8 cellular contexts compared by ENCODE assay signal in genomic region chr17:7043195-7043543, GRCh38. TPM values are rescaled to one million over a fixed set of nuclear protein-coding genes. Genes with fewer than 3 reads are reported as not detected.
DNase-seq lines count a peak whose midpoint lies in the region; ATAC-seq and TF ChIP-seq lines count a peak whose summit lies in the region.

No MANE protein-coding gene starts in this region.

- H3K79me2 ChIP-seq in trophoblast cell (ENCODE audit: control insufficient read depth, insufficient read depth, low read length, poor library complexity): no peaks in the 10 kb centered on the region

- H4K91ac ChIP-seq in trophoblast cell (ENCODE audit: low read depth, low read length): no peak overlapping the region

- no peak overlapping the region for H3K9ac ChIP-seq in trophoblast cell (ENCODE audit: low read length)

- WGBS in heart left ventricle, 4 donors: 1 to 3% (median 3%) methylated on average over 16 to 25 of the region's 25 CpGs
- WGBS in trophoblast cell (ENCODE audit: extremely low coverage, insufficient coverage, insufficient read length): no CpG with 5 or more reads among the region's 25 CpGs

- H3K4ac ChIP-seq in trophoblast cell (ENCODE audit: low read depth, low read length): no peak overlapping the region

- H3K14ac ChIP-seq in trophoblast cell (ENCODE audit: low read length): no peak overlapping the region

- peaks cover 14% of the 10 kb centered on the region for H3K36me3 Mint-ChIP-seq in activated CD4-positive, alpha-beta memory T cell treated with anti-CD3 and anti-CD28 coated beads, Interleukin-2, amount 10 ng/mL, durations not matched to agents 7 days and 5 days (ENCODE audit: low read depth)

- H3K4me2 ChIP-seq in trophoblast cell (ENCODE audit: low read length): peak overlapping the region; percentile 46

- no peak overlapping the region for H2BK120ac ChIP-seq in trophoblast cell (ENCODE audit: insufficient read depth, low read length, poor library complexity)

- no peak overlapping the region for H2BK5ac ChIP-seq in trophoblast cell (ENCODE audit: low read depth, low read length, poor library complexity)

- H3K23ac ChIP-seq in trophoblast cell (ENCODE audit: low read length): peak overlapping the region; percentile 19

- peaks cover 20% of the 10 kb centered on the region for H3K27me3 Mint-ChIP-seq in activated CD4-positive, alpha-beta memory T cell treated with anti-CD3 and anti-CD28 coated beads, Interleukin-2, amount 10 ng/mL, durations not matched to agents 7 days and 5 days

- CTCF ChIA-PET in activated CD4-positive, alpha-beta memory T cell treated with anti-CD3 and anti-CD28 coated beads, Interleukin-2, amount 10 ng/mL, durations not matched to agents 7 days and 5 days (lab: Charles Lee): interaction anchor here (1.0 kb wide), 2 partner anchors 8 to 132 kb away, joined by 3 read pairs; no protein-coding TSS in a partner anchor
- CTCF ChIA-PET in HEK293T (lab: Yijun Ruan, JAX): no interaction called here

- no peak overlapping the region for H3K27ac Mint-ChIP-seq in activated CD4-positive, alpha-beta memory T cell treated with anti-CD3 and anti-CD28 coated beads, Interleukin-2, amount 10 ng/mL, durations not matched to agents 7 days and 5 days

- H2AK5ac ChIP-seq in trophoblast cell (ENCODE audit: low read length): no peak overlapping the region

- H2AFZ ChIP-seq in trophoblast cell (ENCODE audit: insufficient read depth, low read length, poor library complexity): peak overlapping the region; percentile 13

- ATAC-seq in heart left ventricle: peak in 3 of 4 donors; percentile 36 to 53 (median 46)
- ATAC-seq in HG03565 (IDR thresholded peaks at IDR 0.05; ENCODE audit: unreplicated experiment): no peak
- ATAC-seq in GM21360 (IDR thresholded peaks at IDR 0.05; ENCODE audit: unreplicated experiment): no peak

- peak overlapping the region in 11 of 12 donors; percentile 7 to 69 (median 45) for H3K27ac ChIP-seq in heart left ventricle
- H3K27ac ChIP-seq in trophoblast cell (ENCODE audit: low read depth, low read length): no peak overlapping the region

- DNase-seq in COLO668 (lab: John Stamatoyannopoulos, UW; ENCODE audit: unreplicated experiment): peak; percentile 23
- no peak for DNase-seq in activated CD4-positive, alpha-beta memory T cell treated with anti-CD3 and anti-CD28 coated beads, Interleukin-2, amount 10 ng/mL, durations not matched to agents 7 days and 5 days
- no peak for DNase-seq in heart left ventricle
- no peak for DNase-seq in trophoblast cell
- DNase-seq in stimulated activated CD4-positive, alpha-beta T cell treated with anti-CD3 and anti-CD28 coated beads, Interleukin-2, amount 100 ng/mL, for 48 hours: no peak
- DNase-seq in HEK293T (ENCODE audit: extremely low spot score): no peak

- no peak overlapping the region for H2BK12ac ChIP-seq in trophoblast cell (ENCODE audit: low read length)

- no peak overlapping the region for H4K12ac ChIP-seq in trophoblast cell (ENCODE audit: low read depth, low read length)

- no peak overlapping the region for H4K8ac ChIP-seq in trophoblast cell (ENCODE audit: low read depth, low read length)

- H3K4me3 Mint-ChIP-seq in activated CD4-positive, alpha-beta memory T cell treated with anti-CD3 and anti-CD28 coated beads, Interleukin-2, amount 10 ng/mL, durations not matched to agents 7 days and 5 days: peak overlapping the region; percentile 56

- H3K9me3 ChIP-seq in heart left ventricle: no peaks in the 10 kb centered on the region
- H3K9me3 ChIP-seq in trophoblast cell (ENCODE audit: insufficient read depth, low read depth, low read length): peaks cover 9% of the 10 kb centered on the region

- H3K4me1 ChIP-seq in heart left ventricle: peaks cover 0 to 41% (median 28%) of the 10 kb centered on the region in 12 donors
- H3K4me1 ChIP-seq in trophoblast cell (ENCODE audit: control insufficient read depth in 1 of 2, insufficient read depth in 2 of 2, low read length in 2 of 2): peaks cover 16 to 36% of the 10 kb centered on the region in 2 experiments

- no peak for TF ChIP-seq POLR2A in heart left ventricle (IDR thresholded peaks at IDR 0.05)

- no peak for TF ChIP-seq CTCF in heart left ventricle (IDR thresholded peaks at IDR 0.05)

- H3K18ac ChIP-seq in trophoblast cell (ENCODE audit: low read length): no peak overlapping the region

- intact Hi-C loops in heart left ventricle (cut with DNase I): loop anchor here in 1 of 10 donors (10.0 kb wide), 1 partner anchor 252 kb away; the partner anchor contains the start of gene YBX2

- H3K36me3 ChIP-seq in heart left ventricle: no peaks in the 10 kb centered on the region
- H3K36me3 ChIP-seq in trophoblast cell (ENCODE audit: control insufficient read depth in 1 of 2, insufficient read depth in 2 of 2, low read length in 2 of 2): peaks cover 2 to 3% of the 10 kb centered on the region in 2 experiments

- H3K27me3 ChIP-seq in heart left ventricle (peaks cover 0 to 40% (median 21%) of the 10 kb centered on the region in 9 donors), trophoblast cell (ENCODE audit: insufficient read depth, low read length) (peaks cover 28% of the 10 kb centered on the region)

- POLR2A ChIA-PET in activated CD4-positive, alpha-beta memory T cell treated with anti-CD3 and anti-CD28 coated beads, Interleukin-2, amount 10 ng/mL, durations not matched to agents 7 days and 5 days (lab: Charles Lee): interaction anchor here (0.6 to 1.4 kb wide), 3 partner anchors 22 to 1081 kb away, joined by 3 to 4 read pairs (median 3); no protein-coding TSS in a partner anchor
- POLR2A ChIA-PET in HEK293T (lab: Yijun Ruan, JAX): no interaction called here

- H3K79me1 ChIP-seq in trophoblast cell (ENCODE audit: low read length): peaks cover 4% of the 10 kb centered on the region

- no peaks in the 10 kb centered on the region for H3K9me3 Mint-ChIP-seq in activated CD4-positive, alpha-beta memory T cell treated with anti-CD3 and anti-CD28 coated beads, Interleukin-2, amount 10 ng/mL, durations not matched to agents 7 days and 5 days

- peaks cover 55% of the 10 kb centered on the region for H3K4me1 Mint-ChIP-seq in activated CD4-positive, alpha-beta memory T cell treated with anti-CD3 and anti-CD28 coated beads, Interleukin-2, amount 10 ng/mL, durations not matched to agents 7 days and 5 days

- peak overlapping the region; percentile 27 to 62 (median 54) for H3K4me3 ChIP-seq in heart left ventricle
- H3K4me3 ChIP-seq in trophoblast cell (ENCODE audit: low read depth, low read length): no peak overlapping the region

TF ChIP-seq in HEK293T, 16 proteins besides CTCF, POLR2A, EP300 and RAD21:
- TF ChIP-seq NFRKB (IDR thresholded peaks at IDR 0.05): no peak
- no peak for TF ChIP-seq ARNT (IDR thresholded peaks at IDR 0.05)
- no peak for TF ChIP-seq LEF1 (IDR thresholded peaks at IDR 0.05; ENCODE audit: borderline replicate concordance)
- TF ChIP-seq FOXK2 (IDR thresholded peaks at IDR 0.05): no peak

RNA-seq across cellular contexts. Expression of gene SLC16A11, which starts 0.7 kb away (rescaled TPM):
- under 1 TPM; 0.35 to 0.73 TPM for total RNA-seq in activated CD4-positive, alpha-beta memory T cell treated with anti-CD3 and anti-CD28 coated beads, Interleukin-2, amount 10 ng/mL, durations not matched to agents 7 days and 5 days
- total RNA-seq in heart left ventricle: under 1 TPM in 8 of 9 donors, not detected in 1; 0.19 to 1.00 (median 0.79) TPM
- polyA plus RNA-seq in heart left ventricle: 1 to 10 TPM in 1 of 2 donors, under 1 TPM in 1; 0.68 to 1.4 TPM
- polyA plus RNA-seq in trophoblast cell (2013): 0.51 and 0.96 TPM in 2 replicates

RNA-seq across cellular contexts. Expression of gene SLC16A13, which starts 7.4 kb away (rescaled TPM):
- 10 to 100 TPM; 26.8 to 28.9 TPM for total RNA-seq in activated CD4-positive, alpha-beta memory T cell treated with anti-CD3 and anti-CD28 coated beads, Interleukin-2, amount 10 ng/mL, durations not matched to agents 7 days and 5 days
- total RNA-seq in heart left ventricle: 1 to 10 TPM in 8 of 9 donors, under 1 TPM in 1; 0.83 to 2.1 (median 1.1) TPM
- polyA plus RNA-seq in heart left ventricle: under 1 TPM; 0.87 to 0.95 TPM
- polyA plus RNA-seq in trophoblast cell (2013): 23.2 and 24.9 TPM in 2 replicates

RNA-seq across cellular contexts. Expression of gene BCL6B, which starts 20.3 kb away (rescaled TPM):
- under 1 TPM; 0.80 to 0.88 TPM for total RNA-seq in activated CD4-positive, alpha-beta memory T cell treated with anti-CD3 and anti-CD28 coated beads, Interleukin-2, amount 10 ng/mL, durations not matched to agents 7 days and 5 days
- 10 to 100 TPM in 6 of 9 donors, 1 to 10 TPM in 3; 9.0 to 32.8 (median 14.9) TPM for total RNA-seq in heart left ventricle
- 10 to 100 TPM in 1 of 2 donors, 1 to 10 TPM in 1; 5.9 to 10.3 TPM for polyA plus RNA-seq in heart left ventricle
- polyA plus RNA-seq in trophoblast cell (2013): 0.14 and 0.31 TPM in 2 replicates

RNA-seq across cellular contexts. Expression of gene RNASEK, which starts 30.7 kb away (rescaled TPM):
- total RNA-seq in activated CD4-positive, alpha-beta memory T cell treated with anti-CD3 and anti-CD28 coated beads, Interleukin-2, amount 10 ng/mL, durations not matched to agents 7 days and 5 days: 100 to 1,000 TPM; 187 to 194 TPM
- 100 to 1,000 TPM; 149 to 255 (median 171) TPM for total RNA-seq in heart left ventricle
- 100 to 1,000 TPM; 290 to 387 TPM for polyA plus RNA-seq in heart left ventricle
- polyA plus RNA-seq in trophoblast cell (2013): 628 and 654 TPM in 2 replicates

RNA-seq across cellular contexts. Expression of gene CLEC10A, which starts 36.9 kb away (rescaled TPM):
- total RNA-seq in activated CD4-positive, alpha-beta memory T cell treated with anti-CD3 and anti-CD28 coated beads, Interleukin-2, amount 10 ng/mL, durations not matched to agents 7 days and 5 days: not detected
- total RNA-seq in heart left ventricle: 10 to 100 TPM in 2 of 9 donors, 1 to 10 TPM in 7; 1.5 to 30.1 (median 3.5) TPM
- 1 to 10 TPM; 1.8 to 2.7 TPM for polyA plus RNA-seq in heart left ventricle
- polyA plus RNA-seq in trophoblast cell (2013): not detected in 2 replicates

Comparison
In these comparisons a context has a peak if more than half of its experiments do, and no peak if none do; other contexts are left out.
1. ATAC-seq: peak in heart left ventricle (3 of 4); none in HG03565 (single experiment) and GM21360 (single experiment).
2. RNA of gene SLC16A13, which starts 7.4 kb away (total RNA-seq): 26.8 to 28.9 TPM in activated CD4-positive, alpha-beta memory T cell treated with anti-CD3 and anti-CD28 coated beads, Interleukin-2, amount 10 ng/mL, durations not matched to agents 7 days and 5 days; 0.83 to 2.1 TPM in heart left ventricle; every median in the first group is over 4 times any median in the second.
3. RNA of gene BCL6B, which starts 20.3 kb away (total RNA-seq): 9.0 to 32.8 TPM in heart left ventricle; 0.80 to 0.88 TPM in activated CD4-positive, alpha-beta memory T cell treated with anti-CD3 and anti-CD28 coated beads, Interleukin-2, amount 10 ng/mL, durations not matched to agents 7 days and 5 days; every median in the first group is over 4 times any median in the second.